In genomic region chr7:101244385-101245146, GRCh38 we compare ENCODE assay signal across 1 cellular context.
TF ChIP-seq lines count a peak whose summit lies in the region.

Gene FIS1, minus strand, starts transcription at chr7:101245081. Its CDS starts 77 bp downstream, at chr7:101245004.

TF ChIP-seq in HepG2, 621 proteins besides CTCF, POLR2A, EP300 and RAD21 (continued from another document):
- TF ChIP-seq HMGXB4 (CRISPR knock-in tag; IDR thresholded peaks at IDR 0.05; ENCODE audit: borderline replicate concordance in 1 of 2, low read depth in 1 of 2) (peak in 1 of 2 experiments; percentile 83), ZNF430 (CRISPR knock-in tag; IDR thresholded peaks at IDR 0.05) (peak; percentile 91), MAZ (IDR thresholded peaks at IDR 0.05; ENCODE audit: borderline replicate concordance, low read depth, low read length) (peak; percentile 20), MAZ (CRISPR knock-in tag; IDR thresholded peaks at IDR 0.05; ENCODE audit: low read depth) (no peak; the same call in 1 of the 2 replicates), ZNF597 (CRISPR knock-in tag; IDR thresholded peaks at IDR 0.05) (peak; percentile 89; the same call in 1 of the 2 replicates), SOX6 (IDR thresholded peaks at IDR 0.05) (no peak), SOX6 (CRISPR knock-in tag; IDR thresholded peaks at IDR 0.05) (peak; percentile 30; the same call in 1 of the 2 replicates), ARNT2 (CRISPR knock-in tag; IDR thresholded peaks at IDR 0.05; ENCODE audit: low read depth) (peak; percentile 78; the same call in 1 of the 2 replicates)
